9 cellular contexts compared by ENCODE assay signal in the genomic region with DNA sequence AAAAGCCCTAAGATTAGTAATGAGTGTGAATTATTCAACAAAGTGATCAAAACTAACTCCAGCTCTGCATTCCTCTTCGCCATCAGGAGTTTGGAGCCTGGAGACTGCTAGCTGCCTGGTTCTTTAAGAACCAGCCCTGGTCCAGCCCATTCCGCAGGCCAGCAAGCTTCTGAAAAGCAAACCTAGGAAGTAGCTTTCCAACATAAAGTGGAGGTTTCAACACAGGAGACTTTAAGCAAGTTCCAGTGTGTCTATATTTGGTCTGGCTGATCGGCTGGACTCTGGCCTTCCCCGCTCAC. TPM values are rescaled to one million over a fixed set of nuclear protein-coding genes. Genes with fewer than 3 reads are reported as not detected.
DNase-seq lines count a peak whose midpoint lies in the region; ATAC-seq, FAIRE-seq and TF ChIP-seq lines count a peak whose summit lies in the region.
"Not testable (repeated sequence)": the region's sequence is repeated elsewhere in the genome, so short reads cannot be mapped to it uniquely, and the experiment has no call there.
"Had no signal": no experiment of that assay in that cellular context is flagged by ENCODE, and none has a peak within 500 bp of the region (broad histone marks: within the 10 kb centered on the region; RNA-seq: fewer than 3 reads in every experiment).

No MANE protein-coding gene starts in this region.

- 0% methylated on average over 3 of the region's 4 CpGs for WGBS in SK-N-SH (ENCODE audit: low lambda C conversion rate)

- TSS peak; percentile 52 for BruUV-seq in endothelial cell of umbilical vein (replicated peaks; lab: Mats Ljungman, UMichigan)

- H3F3A ChIP-seq in SK-N-SH (replicated peaks; ENCODE audit: insufficient read depth): not testable (repeated sequence)

- H3K27me3 ChIP-seq in BLaER1 treated with 17β-estradiol and CSF1 and Interleukin-3, amounts not matched to agents 10 nM and 100 nM: peaks cover 24 to 36% (median 33%) of the 10 kb centered on the region in 11 experiments
- not testable (repeated sequence) for H3K27me3 ChIP-seq in SK-N-SH (ENCODE audit: insufficient read depth); endothelial cell of umbilical vein (ENCODE audit: control insufficient read depth in 2 of 2, insufficient read depth in 2 of 2, low read length in 2 of 2); osteoblast (ENCODE audit: insufficient read depth, low read length); thoracic aorta (replicated peaks; ENCODE audit: insufficient read depth)

- not testable (repeated sequence) for FAIRE-seq in endothelial cell of umbilical vein (lab: Jason Lieb, UNC); kidney (lab: Jason Lieb, UNC)

- H3K4me3 ChIP-seq in BLaER1 treated with 17β-estradiol and CSF1 and Interleukin-3, amounts not matched to agents 10 nM and 100 nM: peak overlapping the region; percentile 49 to 68 (median 58)
- peak overlapping the region; percentile 56 to 70 for H3K4me3 ChIP-seq in SK-N-SH (ENCODE audit: low read depth in 2 of 2, low read length in 1 of 2)
- peak overlapping the region in 2 of 3 experiments; percentile 37 to 54 for H3K4me3 ChIP-seq in endothelial cell of umbilical vein (replicated peaks in 1 of 3; ENCODE audit: insufficient read depth in 1 of 3, low read depth in 1 of 3, low read length in 3 of 3)
- peak overlapping the region; percentile 55 to 90 for H3K4me3 ChIP-seq in kidney (ENCODE audit: low read length in 2 of 2)
- peak overlapping the region; percentile 88 for H3K4me3 ChIP-seq in osteoblast (ENCODE audit: insufficient read depth, low read length)
- peak overlapping the region; percentile 88 for H3K4me3 ChIP-seq in thoracic aorta

- H3K27ac Mint-ChIP-seq in activated naive CD8-positive, alpha-beta T cell treated with anti-CD3 and anti-CD28 coated beads, Interleukin-2, amount 50 U/mL, for 24 hours: peak overlapping the region; percentile 97

- H3K36me3 ChIP-seq in BLaER1 treated with 17β-estradiol and CSF1 and Interleukin-3, amounts not matched to agents 10 nM and 100 nM; SK-N-SH (replicated peaks in 1 of 2; ENCODE audit: control insufficient read depth in 1 of 2, insufficient read depth in 2 of 2, low read length in 1 of 2); endothelial cell of umbilical vein (ENCODE audit: control insufficient read depth in 2 of 2, extremely low read depth in 1 of 2, insufficient read depth in 2 of 2, low read length in 2 of 2); kidney (ENCODE audit: control insufficient read depth in 1 of 2, insufficient read depth in 2 of 2, low read length in 2 of 2); osteoblast (ENCODE audit: insufficient read depth, low read length); thoracic aorta: not testable (repeated sequence)

- H3K4me3 Mint-ChIP-seq in activated naive CD8-positive, alpha-beta T cell treated with anti-CD3 and anti-CD28 coated beads, Interleukin-2, amount 50 U/mL, for 24 hours: peak overlapping the region; percentile 90

- H3K27ac ChIP-seq in BLaER1 treated with 17β-estradiol and CSF1 and Interleukin-3, amounts not matched to agents 10 nM and 100 nM: peak overlapping the region; percentile 67 to 80 (median 76); a peak in 21 of 22 replicates
- H3K27ac ChIP-seq in SK-N-SH (ENCODE audit: low read depth in 2 of 2, low read length in 1 of 2) (peak overlapping the region; percentile 70 to 88), endothelial cell of umbilical vein (ENCODE audit: insufficient read depth, low read depth, low read length) (peak overlapping the region; percentile 95), kidney (ENCODE audit: low read depth in 2 of 2, low read length in 2 of 2) (peak overlapping the region; percentile 80 to 95), osteoblast (ENCODE audit: low read depth, low read length) (peak overlapping the region; percentile 76), thoracic aorta (peak overlapping the region; percentile 79 to 82)

- TF ChIP-seq EP300 in SK-N-SH (IDR thresholded peaks at IDR 0.05; ENCODE audit: borderline replicate concordance in 1 of 2, low read depth in 1 of 2, low read length in 1 of 2): not testable (repeated sequence)

- dilution Hi-C loops in endothelial cell of umbilical vein (cut with MboI; ENCODE audit: extremely low pct_ligation_motif_present, low sequenced_read_pairs): not testable (repeated sequence)

- H3K9me2 ChIP-seq in SK-N-SH: not testable (repeated sequence)

- intact Hi-C loops in endothelial cell of umbilical vein (cut with micrococcal nuclease); kidney (cut with DNase I): not testable (repeated sequence)

- POLR2A ChIA-PET in SK-N-SH (lab: Yijun Ruan, JAX) (interaction anchor here (0.9 to 2.2 kb wide), 6 partner anchors 10 to 78 kb away, joined by 3 to 8 read pairs (median 4); a partner anchor contains a TSS), endothelial cell of umbilical vein (lab: Charles Lee) (interaction anchor here (0.7 kb wide), 1 partner anchor 44 kb away, joined by 3 read pairs; a partner anchor contains a TSS)

- H3K4me2 ChIP-seq in BLaER1 treated with 17β-estradiol and CSF1 and Interleukin-3, amounts not matched to agents 10 nM and 100 nM: peak overlapping the region; percentile 56 to 81 (median 69)
- H3K4me2 ChIP-seq in SK-N-SH: peak overlapping the region; percentile 74
- H3K4me2 ChIP-seq in endothelial cell of umbilical vein (ENCODE audit: insufficient read depth, low read length): peak overlapping the region; percentile 78
- peak overlapping the region; percentile 81 for H3K4me2 ChIP-seq in osteoblast (ENCODE audit: insufficient read depth, low read length)

- H3K36me3 Mint-ChIP-seq in activated naive CD8-positive, alpha-beta T cell treated with anti-CD3 and anti-CD28 coated beads, Interleukin-2, amount 50 U/mL, for 24 hours (ENCODE audit: low read depth): peaks cover 44% of the 10 kb centered on the region

- H3K4me1 Mint-ChIP-seq in activated naive CD8-positive, alpha-beta T cell treated with anti-CD3 and anti-CD28 coated beads, Interleukin-2, amount 50 U/mL, for 24 hours: peaks cover 50% of the 10 kb centered on the region

- not testable (repeated sequence) for TF ChIP-seq CTCF in SK-N-SH (IDR thresholded peaks at IDR 0.05); endothelial cell of umbilical vein (IDR thresholded peaks at IDR 0.05; ENCODE audit: extremely low read depth in 1 of 2, insufficient read depth in 1 of 2, low read depth in 1 of 2, low read length in 2 of 2); kidney (IDR thresholded peaks at IDR 0.05; ENCODE audit: borderline replicate concordance, extremely low read depth, insufficient read depth); osteoblast (IDR thresholded peaks at IDR 0.05; ENCODE audit: extremely low read depth, low read depth, low read length); thoracic aorta (IDR thresholded peaks at IDR 0.05)

- not testable (repeated sequence) for H3K9me3 Mint-ChIP-seq in activated naive CD8-positive, alpha-beta T cell treated with anti-CD3 and anti-CD28 coated beads, Interleukin-2, amount 50 U/mL, for 24 hours

- ATAC-seq in HG02610 (IDR thresholded peaks at IDR 0.05; ENCODE audit: unreplicated experiment): peak; percentile 1
- not testable (repeated sequence) for ATAC-seq in activated naive CD8-positive, alpha-beta T cell treated with anti-CD3 and anti-CD28 coated beads, Interleukin-2, amount 50 U/mL, for 24 hours; thoracic aorta (ENCODE audit: insufficient number of reproducible peaks, low FRiP score, low read depth)

- H3K9ac ChIP-seq in BLaER1 treated with 17β-estradiol and CSF1 and Interleukin-3, amounts not matched to agents 10 nM and 100 nM: peak overlapping the region; percentile 68 to 81 (median 79)
- H3K9ac ChIP-seq in SK-N-SH: peak overlapping the region; percentile 91
- peak overlapping the region; percentile 61 for H3K9ac ChIP-seq in endothelial cell of umbilical vein (replicated peaks; ENCODE audit: extremely low read depth, insufficient read depth, low read length)
- H3K9ac ChIP-seq in kidney (ENCODE audit: low read length in 2 of 2): peak overlapping the region; percentile 2 to 99

- peaks cover 0 to 21% (median 9%) of the 10 kb centered on the region in 10 experiments; a peak in 15 of 20 replicates for H3K4me1 ChIP-seq in BLaER1 treated with 17β-estradiol and CSF1 and Interleukin-3, amounts not matched to agents 10 nM and 100 nM
- H3K4me1 ChIP-seq in SK-N-SH (ENCODE audit: control insufficient read depth in 1 of 2, insufficient read depth in 2 of 2, low read depth in 1 of 2, low read length in 1 of 2) (peaks cover 5 to 12% of the 10 kb centered on the region in 2 experiments; a peak in 3 of 4 replicates), endothelial cell of umbilical vein (ENCODE audit: control insufficient read depth, extremely low read depth, insufficient read depth, low read length) (peaks cover 19% of the 10 kb centered on the region), kidney (ENCODE audit: control insufficient read depth in 1 of 2, insufficient read depth in 1 of 2, low read depth in 1 of 2, low read length in 2 of 2) (peaks cover 11 to 14% of the 10 kb centered on the region in 2 donors), osteoblast (ENCODE audit: insufficient read depth, low read length) (peaks cover 17% of the 10 kb centered on the region), thoracic aorta (ENCODE audit: control insufficient read depth in 1 of 2, low read depth in 2 of 2) (peaks cover 10 to 12% of the 10 kb centered on the region in 2 donors)

- CTCF ChIA-PET in SK-N-SH (lab: Yijun Ruan, JAX) (interaction anchor here (0.6 to 1.4 kb wide), 2 partner anchors 65 to 299 kb away, joined by 3 to 7 read pairs; no protein-coding TSS in a partner anchor), endothelial cell of umbilical vein (lab: Charles Lee) (interaction anchor here (0.6 to 3.2 kb wide), 10 partner anchors 30 to 396 kb away, joined by 3 to 58 read pairs (median 5); a partner anchor contains a TSS)

- H2AFZ ChIP-seq in SK-N-SH (ENCODE audit: low read depth) (peak overlapping the region; percentile 98), endothelial cell of umbilical vein (ENCODE audit: low read depth, low read length) (peak overlapping the region; percentile 69), osteoblast (ENCODE audit: low read length) (peak overlapping the region; percentile 82)

- H3K27me3 Mint-ChIP-seq in activated naive CD8-positive, alpha-beta T cell treated with anti-CD3 and anti-CD28 coated beads, Interleukin-2, amount 50 U/mL, for 24 hours: not testable (repeated sequence)

- H3K79me2 ChIP-seq in SK-N-SH (ENCODE audit: insufficient read depth) (peaks cover 14% of the 10 kb centered on the region), osteoblast (ENCODE audit: insufficient read depth, low read length) (peaks cover 19% of the 10 kb centered on the region)
- H3K79me2 ChIP-seq in endothelial cell of umbilical vein (ENCODE audit: control insufficient read depth, insufficient read depth, low read length): not testable (repeated sequence)

- not testable (repeated sequence) for H3K9me1 ChIP-seq in endothelial cell of umbilical vein (replicated peaks; ENCODE audit: control insufficient read depth, extremely low read depth, insufficient read depth, low read length)

- TF ChIP-seq RAD21 in SK-N-SH (IDR thresholded peaks at IDR 0.05; ENCODE audit: low read length): not testable (repeated sequence)

- DNase-seq in SK-N-SH: peak; percentile 30
- not testable (repeated sequence) for DNase-seq in activated naive CD8-positive, alpha-beta T cell treated with anti-CD3 and anti-CD28 coated beads, Interleukin-2, amount 50 U/mL, for 24 hours; endothelial cell of umbilical vein (ENCODE audit: low read depth, low spot score); kidney; osteoblast (ENCODE audit: insufficient read length, low spot score, missing footprints); thoracic aorta (ENCODE audit: low spot score)

- H3K9me3 ChIP-seq in BLaER1 treated with 17β-estradiol and CSF1 and Interleukin-3, amounts not matched to agents 10 nM and 100 nM (replicated peaks in 1 of 11): peaks cover 0 to 16% (median 7%) of the 10 kb centered on the region in 11 experiments; a peak in 15 of 22 replicates
- H3K9me3 ChIP-seq in SK-N-SH; endothelial cell of umbilical vein (replicated peaks; ENCODE audit: control insufficient read depth, insufficient read depth, low read length); kidney (ENCODE audit: control insufficient read depth in 1 of 2, low read length in 2 of 2); osteoblast (ENCODE audit: low read depth, low read length); thoracic aorta: not testable (repeated sequence)

- TF ChIP-seq POLR2A in endothelial cell of umbilical vein (IDR thresholded peaks at IDR 0.05; ENCODE audit: low read depth, low read length): not testable (repeated sequence)

- not testable (repeated sequence) for H4K20me1 ChIP-seq in BLaER1 treated with 17β-estradiol and CSF1 and Interleukin-3, amounts not matched to agents 10 nM and 100 nM; SK-N-SH (ENCODE audit: insufficient read depth); endothelial cell of umbilical vein (replicated peaks; ENCODE audit: control insufficient read depth, extremely low read depth, insufficient read depth, low read length); osteoblast (ENCODE audit: insufficient read depth, low read length)

RNA-seq across cellular contexts. Expression of a gene that starts 0.2 kb away (rescaled TPM):
- polyA plus RNA-seq in SK-N-SH (2012; rRNA removed): 45.6 and 46.7 TPM in 2 replicates
- 27.4 and 37.8 TPM in 2 replicates for polyA plus RNA-seq in SK-N-SH (2012; cell fraction: cytosol; rRNA removed)
- polyA plus RNA-seq in SK-N-SH (2012; cell fraction: nucleus; rRNA removed): 46.2 and 61.3 TPM in 2 replicates
- total RNA-seq in endothelial cell of umbilical vein: 9.5 and 28.8 TPM in 2 replicates
- polyA plus RNA-seq in endothelial cell of umbilical vein: 31.5 and 34.6 TPM in 2 replicates
- polyA plus RNA-seq in endothelial cell of umbilical vein (2011; cell fraction: cytosol; rRNA removed): 21.2 and 28.9 TPM in 2 replicates
- 20.2 and 20.4 TPM in 2 replicates for polyA plus RNA-seq in endothelial cell of umbilical vein (2011; cell fraction: nucleus; rRNA removed)
- polyA plus RNA-seq in endothelial cell of umbilical vein (2012): 18.7 and 19.8 TPM in 2 replicates
- 11.0 and 15.1 TPM in 2 replicates for polyA minus RNA-seq in endothelial cell of umbilical vein
- 11.8 TPM for polyA minus RNA-seq in endothelial cell of umbilical vein (2011; cell fraction: cytosol; rRNA and poly(A)+ RNA removed)
- polyA minus RNA-seq in endothelial cell of umbilical vein (2011; cell fraction: nucleus; rRNA and poly(A)+ RNA removed): 5.2 and 6.6 TPM in 2 replicates
- 29.4 TPM for total RNA-seq in kidney
- polyA plus RNA-seq in kidney (ENCODE audit: insufficient read depth, low read depth, low replicate concordance): 128 TPM
- 57.5 and 58.3 TPM in 2 replicates for total RNA-seq in osteoblast
- total RNA-seq in thoracic aorta: 10 to 100 TPM; 14.0 to 44.5 TPM

RNA-seq across cellular contexts. Expression of a gene that starts 10.1 kb away (rescaled TPM):
- polyA plus RNA-seq in SK-N-SH (2012; rRNA removed): not detected in 2 replicates
- not detected in 2 replicates for polyA plus RNA-seq in SK-N-SH (2012; cell fraction: cytosol; rRNA removed)
- polyA plus RNA-seq in SK-N-SH (2012; cell fraction: nucleus; rRNA removed): not detected in 2 replicates
- not detected in 2 replicates for total RNA-seq in endothelial cell of umbilical vein
- polyA plus RNA-seq in endothelial cell of umbilical vein: not detected in 2 replicates
- polyA plus RNA-seq in endothelial cell of umbilical vein (2011; cell fraction: cytosol; rRNA removed): not detected in 2 replicates
- polyA plus RNA-seq in endothelial cell of umbilical vein (2011; cell fraction: nucleus; rRNA removed): 0.03 TPM in 1 of 2 replicates, not detected in the other
- 0.08 TPM in 1 of 2 replicates, not detected in the other for polyA plus RNA-seq in endothelial cell of umbilical vein (2012)
- polyA minus RNA-seq in endothelial cell of umbilical vein: not detected in 2 replicates
- 0.41 TPM for polyA minus RNA-seq in endothelial cell of umbilical vein (2011; cell fraction: cytosol; rRNA and poly(A)+ RNA removed)
- polyA minus RNA-seq in endothelial cell of umbilical vein (2011; cell fraction: nucleus; rRNA and poly(A)+ RNA removed): not detected in 2 replicates
- 0.85 TPM for total RNA-seq in kidney
- 0.86 TPM for polyA plus RNA-seq in kidney (ENCODE audit: insufficient read depth, low read depth, low replicate concordance)
- total RNA-seq in osteoblast: under 0.01 and 0.29 TPM in 2 replicates
- total RNA-seq in thoracic aorta: 1 to 10 TPM; 1.3 to 3.2 TPM

RNA-seq across cellular contexts. Expression of a gene that starts 22.8 kb away (rescaled TPM):
- polyA plus RNA-seq in SK-N-SH (2012; rRNA removed) (0.12 and 0.13 TPM in 2 replicates), endothelial cell of umbilical vein (0.46 and 0.75 TPM in 2 replicates), kidney (ENCODE audit: insufficient read depth, low read depth, low replicate concordance) (10.6 TPM)
- polyA plus RNA-seq in SK-N-SH (2012; cell fraction: cytosol; rRNA removed): 0.12 and 0.16 TPM in 2 replicates
- polyA plus RNA-seq in SK-N-SH (2012; cell fraction: nucleus; rRNA removed): 0.07 and 0.14 TPM in 2 replicates
- total RNA-seq in endothelial cell of umbilical vein (0.53 and 0.69 TPM in 2 replicates), kidney (3.1 TPM), osteoblast (1.8 and 2.5 TPM in 2 replicates), thoracic aorta (1 to 10 TPM; 1.3 to 1.8 TPM)
- polyA plus RNA-seq in endothelial cell of umbilical vein (2011; cell fraction: cytosol; rRNA removed): 0.48 and 0.56 TPM in 2 replicates
- 0.21 and 0.49 TPM in 2 replicates for polyA plus RNA-seq in endothelial cell of umbilical vein (2011; cell fraction: nucleus; rRNA removed)
- polyA plus RNA-seq in endothelial cell of umbilical vein (2012): 0.40 and 0.41 TPM in 2 replicates
- polyA minus RNA-seq in endothelial cell of umbilical vein: 0.32 and 0.66 TPM in 2 replicates
- 0.41 TPM for polyA minus RNA-seq in endothelial cell of umbilical vein (2011; cell fraction: cytosol; rRNA and poly(A)+ RNA removed)
- 0.19 TPM in 1 of 2 replicates, not detected in the other for polyA minus RNA-seq in endothelial cell of umbilical vein (2011; cell fraction: nucleus; rRNA and poly(A)+ RNA removed)

RNA-seq across cellular contexts. Expression of a gene that starts 31.9 kb away (rescaled TPM):
- polyA plus RNA-seq in SK-N-SH (2012; rRNA removed) (4.2 and 5.4 TPM in 2 replicates), endothelial cell of umbilical vein (15.5 and 16.0 TPM in 2 replicates), kidney (ENCODE audit: insufficient read depth, low read depth, low replicate concordance) (43.0 TPM)
- polyA plus RNA-seq in SK-N-SH (2012; cell fraction: cytosol; rRNA removed): 3.5 and 4.8 TPM in 2 replicates
- 3.8 and 6.6 TPM in 2 replicates for polyA plus RNA-seq in SK-N-SH (2012; cell fraction: nucleus; rRNA removed)
- total RNA-seq in endothelial cell of umbilical vein (2.0 and 21.4 TPM in 2 replicates), kidney (10.9 TPM), osteoblast (1.4 and 58.0 TPM in 2 replicates), thoracic aorta (10 to 100 TPM in 1 of 2 donors, 1 to 10 TPM in 1; 5.6 to 18.5 TPM)
- polyA plus RNA-seq in endothelial cell of umbilical vein (2011; cell fraction: cytosol; rRNA removed): 9.0 and 11.4 TPM in 2 replicates
- 4.6 and 5.7 TPM in 2 replicates for polyA plus RNA-seq in endothelial cell of umbilical vein (2011; cell fraction: nucleus; rRNA removed)
- polyA plus RNA-seq in endothelial cell of umbilical vein (2012): 3.3 and 3.9 TPM in 2 replicates
- 3.6 and 5.7 TPM in 2 replicates for polyA minus RNA-seq in endothelial cell of umbilical vein
- polyA minus RNA-seq in endothelial cell of umbilical vein (2011; cell fraction: cytosol; rRNA and poly(A)+ RNA removed): 2.0 TPM
- polyA minus RNA-seq in endothelial cell of umbilical vein (2011; cell fraction: nucleus; rRNA and poly(A)+ RNA removed): 2.1 and 2.3 TPM in 2 replicates

RNA-seq across cellular contexts. Expression of a gene that starts 43.5 kb away (rescaled TPM):
- polyA plus RNA-seq in SK-N-SH (2012; rRNA removed): not detected in 2 replicates
- not detected in 2 replicates for polyA plus RNA-seq in SK-N-SH (2012; cell fraction: cytosol; rRNA removed)
- polyA plus RNA-seq in SK-N-SH (2012; cell fraction: nucleus; rRNA removed): not detected in 2 replicates
- not detected in 2 replicates for total RNA-seq in endothelial cell of umbilical vein
- polyA plus RNA-seq in endothelial cell of umbilical vein: not detected in 2 replicates
- not detected in 2 replicates for polyA plus RNA-seq in endothelial cell of umbilical vein (2011; cell fraction: cytosol; rRNA removed)
- not detected in 2 replicates for polyA plus RNA-seq in endothelial cell of umbilical vein (2011; cell fraction: nucleus; rRNA removed)
- polyA plus RNA-seq in endothelial cell of umbilical vein (2012): not detected in 2 replicates
- not detected in 2 replicates for polyA minus RNA-seq in endothelial cell of umbilical vein
- polyA minus RNA-seq in endothelial cell of umbilical vein (2011; cell fraction: cytosol; rRNA and poly(A)+ RNA removed): not detected
- not detected in 2 replicates for polyA minus RNA-seq in endothelial cell of umbilical vein (2011; cell fraction: nucleus; rRNA and poly(A)+ RNA removed)
- total RNA-seq in kidney: not detected
- 1.4 TPM for polyA plus RNA-seq in kidney (ENCODE audit: insufficient read depth, low read depth, low replicate concordance)
- not detected in 2 replicates for total RNA-seq in osteoblast
- total RNA-seq in thoracic aorta: not detected
- total RNA-seq: left colon had no signal
